Comparison of ENCODE assay signal across 10 cellular contexts in the genomic region with DNA sequence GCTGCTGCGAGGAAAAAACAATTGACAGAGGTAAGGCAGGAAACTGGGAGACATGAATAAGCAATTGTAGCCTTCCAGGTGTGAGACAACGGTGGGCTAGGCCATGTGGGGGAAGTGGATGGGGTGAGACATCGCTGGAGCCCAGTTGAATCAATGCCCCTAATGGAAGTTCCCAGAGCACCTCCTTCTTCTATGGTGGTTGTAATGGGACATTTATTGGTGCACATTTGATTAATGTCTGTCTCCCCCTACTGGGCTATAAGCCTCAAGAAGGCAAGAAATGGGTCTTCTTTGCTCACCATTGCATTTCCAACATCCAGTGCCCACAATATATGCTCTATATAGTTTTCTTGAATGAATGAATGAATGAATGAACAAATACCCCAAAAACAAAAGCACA. TPM values are rescaled to one million over a fixed set of nuclear protein-coding genes. Genes with fewer than 3 reads are reported as not detected.
DNase-seq lines count a peak whose midpoint lies in the region; ATAC-seq and TF ChIP-seq lines count a peak whose summit lies in the region.
"Had no signal": no experiment of that assay in that cellular context is flagged by ENCODE, and none has a peak within 500 bp of the region (broad histone marks: within the 10 kb centered on the region; RNA-seq: fewer than 3 reads in every experiment).

No MANE protein-coding gene starts in this region.

- H3K36me3 Mint-ChIP-seq in activated CD4-positive, alpha-beta T cell treated with anti-CD3 and anti-CD28 coated beads for 36 hours (ENCODE audit: low read depth): no peaks in the 10 kb centered on the region
- H3K36me3 Mint-ChIP-seq in chondrocyte (ENCODE audit: low read depth): no peaks in the 10 kb centered on the region
- H3K36me3 Mint-ChIP-seq: CD4-positive, CD25-positive, alpha-beta regulatory T cell had no signal

- intact Hi-C loops in activated CD4-positive, alpha-beta T cell treated with anti-CD3 and anti-CD28 coated beads for 36 hours (cut with DNase I, micrococcal nuclease): loop anchor here in 1 of 2 experiments (1.0 kb wide), 1 partner anchor 80 kb away; no protein-coding TSS in a partner anchor

- TF ChIP-seq CTCF in chondrocyte (IDR thresholded peaks at IDR 0.05): peak; percentile 61

- H3K4me1 Mint-ChIP-seq in activated CD4-positive, alpha-beta T cell treated with anti-CD3 and anti-CD28 coated beads for 36 hours: no peaks in the 10 kb centered on the region
- no peaks in the 10 kb centered on the region for H3K4me1 Mint-ChIP-seq in chondrocyte (ENCODE audit: low read depth)

- no peak overlapping the region for H3K4me3 Mint-ChIP-seq in activated CD4-positive, alpha-beta T cell treated with anti-CD3 and anti-CD28 coated beads for 36 hours
- no peak overlapping the region for H3K4me3 Mint-ChIP-seq in chondrocyte (ENCODE audit: unreplicated experiment)
- H3K4me3 Mint-ChIP-seq: CD4-positive, CD25-positive, alpha-beta regulatory T cell had no signal

- CTCF ChIA-PET in activated CD4-positive, alpha-beta T cell treated with anti-CD3 and anti-CD28 coated beads for 36 hours (lab: Charles Lee): no interaction called here

- no peak overlapping the region for H3K27ac Mint-ChIP-seq in activated CD4-positive, alpha-beta T cell treated with anti-CD3 and anti-CD28 coated beads for 36 hours
- H3K27ac Mint-ChIP-seq in chondrocyte (ENCODE audit: unreplicated experiment): no peak overlapping the region

- ATAC-seq in activated CD4-positive, alpha-beta T cell treated with anti-CD3 and anti-CD28 coated beads for 36 hours: peak; percentile 36
- peak; percentile 32 for ATAC-seq in stimulated activated naive CD8-positive, alpha-beta T cell treated with anti-CD3 and anti-CD28 coated beads, Interleukin-15, Interleukin-2, amounts not matched to agents 100 U/mL and 50 U/mL, for 24 hours
- ATAC-seq in HG03565 (IDR thresholded peaks at IDR 0.05; ENCODE audit: unreplicated experiment): no peak

- no peak for DNase-seq in activated CD4-positive, alpha-beta T cell treated with anti-CD3 and anti-CD28 coated beads for 36 hours
- DNase-seq in activated CD4-positive, alpha-beta T cell treated with anti-CD3 and anti-CD28 coated beads for 4 hours: no peak
- peak; percentile 19 for DNase-seq in NCI-H460 (ENCODE audit: extremely low read depth, low read depth)
- no peak for DNase-seq in chondrocyte (ENCODE audit: low spot score)
- DNase-seq in stimulated activated naive CD8-positive, alpha-beta T cell treated with anti-CD3 and anti-CD28 coated beads, Interleukin-15, Interleukin-2, amounts not matched to agents 100 U/mL and 50 U/mL, for 24 hours: no peak
- DNase-seq in KG1 (lab: John Stamatoyannopoulos, UW): no peak
- DNase-seq in SHP77 treated with DMSO at 0.1 percent for 48 hours (lab: John Stamatoyannopoulos, UW): no peak

- H3K9me3 Mint-ChIP-seq in activated CD4-positive, alpha-beta T cell treated with anti-CD3 and anti-CD28 coated beads for 36 hours (ENCODE audit: low read depth): no peaks in the 10 kb centered on the region
- no peaks in the 10 kb centered on the region for H3K9me3 Mint-ChIP-seq in chondrocyte (ENCODE audit: low read depth)
- H3K9me3 Mint-ChIP-seq: CD4-positive, CD25-positive, alpha-beta regulatory T cell had no signal

- H3K27me3 Mint-ChIP-seq in activated CD4-positive, alpha-beta T cell treated with anti-CD3 and anti-CD28 coated beads for 36 hours: peaks cover 20% of the 10 kb centered on the region
- H3K27me3 Mint-ChIP-seq in chondrocyte (ENCODE audit: low read depth): peaks cover 70% of the 10 kb centered on the region

- POLR2A ChIA-PET in activated CD4-positive, alpha-beta T cell treated with anti-CD3 and anti-CD28 coated beads for 36 hours (lab: Charles Lee): no interaction called here

RNA-seq across cellular contexts. Expression of a gene that starts 22.7 kb away (rescaled TPM):
- total RNA-seq in activated CD4-positive, alpha-beta T cell treated with anti-CD3 and anti-CD28 coated beads for 36 hours: not detected
- total RNA-seq in NCI-H460 (2014; rRNA removed; shearing (Covaris generic)): not detected in 2 replicates
- polyA plus RNA-seq in NCI-H460 (2014; cell fraction: nucleus; rRNA removed): not detected in 2 replicates
- total RNA-seq in chondrocyte: not detected in 3 replicates
- total RNA-seq: CD4-positive, CD25-positive, alpha-beta regulatory T cell had no signal

RNA-seq across cellular contexts. Expression of a gene that starts 54.1 kb away (rescaled TPM):
- total RNA-seq in activated CD4-positive, alpha-beta T cell treated with anti-CD3 and anti-CD28 coated beads for 36 hours: under 1 TPM in 1 of 2 experiments, not detected in 1; 0.18 TPM
- not detected in 2 replicates for total RNA-seq in NCI-H460 (2014; rRNA removed; shearing (Covaris generic))
- polyA plus RNA-seq in NCI-H460 (2014; cell fraction: nucleus; rRNA removed): not detected in 2 replicates
- total RNA-seq in chondrocyte: not detected in 3 replicates
- total RNA-seq: CD4-positive, CD25-positive, alpha-beta regulatory T cell; temporal lobe had no signal
- polyA plus RNA-seq: CD4-positive, CD25-positive, alpha-beta regulatory T cell had no signal
